Comparison of ENCODE assay signal across 19 cellular contexts in genomic region chr6:148852688-148853087, GRCh38.
"Had no signal": no experiment of that assay in that cellular context is flagged by ENCODE, and none has a peak within 500 bp of the region (broad histone marks: within the 10 kb centered on the region; RNA-seq: fewer than 3 reads in every experiment).

No MANE protein-coding gene starts in this region.

- H3K36me3 Mint-ChIP-seq: naive B cell; stimulated activated effector memory CD8-positive, alpha-beta T cell treated with anti-CD3 and anti-CD28 coated beads, Interleukin-12 subunit alpha, Interleukin-12 subunit beta, amount 100 ng/mL, for 72 hours had no signal

- DNase-seq: colonic mucosa; dermis blood vessel endothelial cell; erythroblast; foreskin keratinocyte; heart left ventricle; hypothalamus; kidney glomerular epithelial cell; mesendoderm; naive B cell; right cardiac atrium; stimulated activated CD4-positive, alpha-beta T cell treated with anti-CD3 and anti-CD28 coated beads, Interleukin-2, amount 100 ng/mL, for 48 hours; upper lobe of right lung had no signal

- H3K27ac Mint-ChIP-seq: stimulated activated effector memory CD8-positive, alpha-beta T cell treated with anti-CD3 and anti-CD28 coated beads, Interleukin-12 subunit alpha, Interleukin-12 subunit beta, amount 100 ng/mL, for 72 hours; stimulated activated naive CD8-positive, alpha-beta T cell treated with anti-CD3 and anti-CD28 coated beads, Interleukin-15, Interleukin-2, amounts not matched to agents 100 ng/mL and 50 ng/mL, for 24 hours had no signal

- H3K36me3 ChIP-seq: colonic mucosa, heart left ventricle, tibial nerve, upper lobe of right lung, vagina had no signal

- H3K27me3 ChIP-seq: colonic mucosa, foreskin keratinocyte, heart left ventricle, tibial nerve, upper lobe of right lung, vagina had no signal

- H3K27ac ChIP-seq: colonic mucosa, foreskin keratinocyte, heart left ventricle, tibial nerve, upper lobe of right lung, vagina had no signal

- H3K9me3 ChIP-seq: colonic mucosa, heart left ventricle, tibial nerve, upper lobe of right lung, vagina had no signal

- H3K9me3 Mint-ChIP-seq: stimulated activated naive CD8-positive, alpha-beta T cell treated with anti-CD3 and anti-CD28 coated beads, Interleukin-15, Interleukin-2, amounts not matched to agents 100 ng/mL and 50 ng/mL, for 24 hours had no signal

- FAIRE-seq: endothelial cell of umbilical vein, islet of Langerhans had no signal

- ATAC-seq: foreskin keratinocyte; heart left ventricle; right cardiac atrium; stimulated activated effector memory CD8-positive, alpha-beta T cell treated with anti-CD3 and anti-CD28 coated beads, Interleukin-12 subunit alpha, Interleukin-12 subunit beta, amount 100 ng/mL, for 72 hours; upper lobe of right lung had no signal

- H3K4me2 ChIP-seq: smooth muscle cell had no signal

- H3K4me3 Mint-ChIP-seq: stimulated activated effector memory CD8-positive, alpha-beta T cell treated with anti-CD3 and anti-CD28 coated beads, Interleukin-12 subunit alpha, Interleukin-12 subunit beta, amount 100 ng/mL, for 72 hours; stimulated activated naive CD8-positive, alpha-beta T cell treated with anti-CD3 and anti-CD28 coated beads, Interleukin-15, Interleukin-2, amounts not matched to agents 100 ng/mL and 50 ng/mL, for 24 hours had no signal

- H3K27me3 Mint-ChIP-seq: naive B cell; stimulated activated naive CD8-positive, alpha-beta T cell treated with anti-CD3 and anti-CD28 coated beads, Interleukin-15, Interleukin-2, amounts not matched to agents 100 ng/mL and 50 ng/mL, for 24 hours had no signal

- H3K4me1 ChIP-seq: colonic mucosa had no signal

- H3K4me3 ChIP-seq: colonic mucosa, heart left ventricle, smooth muscle cell, tibial nerve, upper lobe of right lung, vagina had no signal
